In the genomic region with DNA sequence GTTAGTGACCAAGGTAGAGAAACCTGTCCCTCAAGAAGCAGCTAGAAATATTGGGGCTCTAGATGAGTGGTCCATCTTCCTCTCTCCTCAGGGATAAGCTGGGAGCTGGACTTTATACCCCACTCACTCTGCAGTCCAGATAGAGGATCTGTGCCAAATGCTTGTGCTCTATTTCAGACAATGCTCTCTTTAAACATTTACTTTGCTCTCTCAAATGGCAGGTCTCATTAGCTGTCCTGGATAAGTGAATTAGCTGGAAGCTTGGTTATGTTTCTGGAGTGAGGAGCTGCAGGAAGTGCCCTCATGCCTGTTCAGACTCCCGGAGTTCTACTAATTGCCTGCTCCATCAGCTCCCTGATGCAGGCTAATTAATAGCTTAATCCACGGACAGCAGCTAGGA, we compare ENCODE assay signal across 25 cellular contexts.
"Had no signal": no experiment of that assay in that cellular context is flagged by ENCODE, and none has a peak within 500 bp of the region (broad histone marks: within the 10 kb centered on the region; RNA-seq: fewer than 3 reads in every experiment).

No MANE protein-coding gene starts in this region.

- H3K36me3 ChIP-seq: esophagus squamous epithelium, left ventricle myocardium inferior, neural progenitor cell, pancreas, thoracic aorta, transverse colon had no signal

- H3K9me3 ChIP-seq: esophagus squamous epithelium, left ventricle myocardium inferior, pancreas, thoracic aorta, transverse colon had no signal

- ATAC-seq: effector memory CD8-positive, alpha-beta T cell; natural killer cell treated with Interleukin-12 subunit alpha and Interleukin-12 subunit beta and Interleukin-15 and Interleukin-18, amount 100 ng/mL, for 72 hours; sciatic nerve; stimulated activated naive B cell treated with anti-CD40 and anti-IgM and Interleukin-4, amounts not matched to agents 10 μg/mL and 1 μg/mL and 100 μg/mL, for 72 hours; stimulated activated naive CD8-positive, alpha-beta T cell treated with anti-CD3 and anti-CD28 coated beads, Interleukin-15, amount 100 ng/mL, for 72 hours had no signal

- H3K27ac ChIP-seq: epithelial cell of prostate, esophagus squamous epithelium, left ventricle myocardium inferior, neural progenitor cell, pancreas, skin epidermis, thoracic aorta, transverse colon had no signal

- H3K4me1 ChIP-seq: neural progenitor cell, pancreas had no signal

- H3K27me3 ChIP-seq: esophagus squamous epithelium, neural progenitor cell, pancreas, transverse colon had no signal

- DNase-seq: cerebellar nuclear complex; effector memory CD8-positive, alpha-beta T cell; esophagus squamous epithelium; foreskin fibroblast; head of caudate nucleus; hippocampal formation; kidney glomerular epithelial cell; left ventricle myocardium inferior; mesenchymal stem cell; midbrain; nucleus accumbens; pancreas; stimulated activated CD4-positive, alpha-beta T cell treated with anti-CD3 and anti-CD28 coated beads, Interleukin-2, amount 100 ng/mL, for 24 hours; stimulated activated CD4-positive, alpha-beta T cell treated with anti-CD3 and anti-CD28 coated beads, Interleukin-4, amount 100 ng/mL, for 4 hours; stimulated activated naive B cell treated with anti-CD40 and anti-IgM and Interleukin-4, amounts not matched to agents 10 μg/mL and 1 μg/mL and 100 μg/mL, for 72 hours; stimulated activated naive CD8-positive, alpha-beta T cell treated with anti-CD3 and anti-CD28 coated beads, Interleukin-15, amount 100 ng/mL, for 72 hours; substantia nigra; transverse colon had no signal

- H3K4me3 ChIP-seq: esophagus squamous epithelium, left ventricle myocardium inferior, lung, neural progenitor cell, pancreas, skin epidermis, thoracic aorta, transverse colon had no signal
